Comparison of ENCODE assay signal across 14 cellular contexts in the genomic region with DNA sequence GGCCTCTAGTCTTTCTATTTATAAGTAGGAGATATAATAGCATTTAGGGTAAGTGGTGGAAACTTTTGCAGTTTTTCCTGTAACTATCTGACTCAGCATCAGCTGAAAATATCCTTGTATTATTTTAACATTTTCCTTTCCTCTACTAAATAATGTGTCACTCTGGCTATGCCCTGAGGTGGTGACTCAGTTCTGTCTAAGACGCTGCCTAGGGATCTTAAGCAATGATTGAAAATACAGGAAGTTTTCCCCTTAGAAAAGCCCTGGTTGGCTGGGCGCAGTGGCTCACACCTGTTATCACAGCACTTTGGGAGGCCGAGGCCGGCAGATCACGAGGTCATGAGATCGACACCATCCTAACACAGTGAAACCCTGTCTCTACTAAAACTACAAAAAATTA. TPM values are rescaled to one million over a fixed set of nuclear protein-coding genes. Genes with fewer than 3 reads are reported as not detected.
A peak's percentile ranks its signal among the peaks of the same experiment; 100 is the strongest.
DNase-seq lines count a peak whose midpoint lies in the region; ATAC-seq, FAIRE-seq and TF ChIP-seq lines count a peak whose summit lies in the region.
"Had no signal": no experiment of that assay in that cellular context is flagged by ENCODE, and none has a peak within 500 bp of the region (broad histone marks: within the 10 kb centered on the region; RNA-seq: fewer than 3 reads in every experiment).

No MANE protein-coding gene starts in this region.

- no peaks in the 10 kb centered on the region for H3K27me3 ChIP-seq in ACC112 (ENCODE audit: insufficient read depth, low read length)

- TF ChIP-seq CTCF in glutamatergic neuron (IDR thresholded peaks at IDR 0.05; ENCODE audit: partially characterized antibody, unreplicated experiment): no peak

- peaks cover 15% of the 10 kb centered on the region for H3K4me1 ChIP-seq in ACC112 (ENCODE audit: control insufficient read depth, insufficient read depth, low read length, unreplicated experiment)

- peak overlapping the region; percentile 57 for H3K27ac ChIP-seq in ACC112 (ENCODE audit: low read depth, low read length)

- H3K9me3 Mint-ChIP-seq in glutamatergic neuron (ENCODE audit: unreplicated experiment): no peaks in the 10 kb centered on the region
- H3K9me3 Mint-ChIP-seq: T-helper 1 cell treated with Interleukin-12 subunit alpha and Interleukin-12 subunit beta and Interleukin-4 antibody, amounts not matched to agents 30 μg/mL and 1 μg/mL, for 36 hours had no signal

- no peaks in the 10 kb centered on the region for H3K36me3 Mint-ChIP-seq in glutamatergic neuron (ENCODE audit: unreplicated experiment)
- H3K36me3 Mint-ChIP-seq: activated naive CD4-positive, alpha-beta T cell treated with anti-CD3 and anti-CD28 coated beads, Interleukin-2, amount 50 U/mL, for 24 hours; natural killer cell had no signal

- no peaks in the 10 kb centered on the region for H3K36me3 ChIP-seq in ACC112 (ENCODE audit: insufficient read depth, low read length)

- H3K4me1 Mint-ChIP-seq in glutamatergic neuron (ENCODE audit: low read depth, unreplicated experiment): peaks cover 16% of the 10 kb centered on the region
- H3K4me1 Mint-ChIP-seq: activated naive CD4-positive, alpha-beta T cell treated with anti-CD3 and anti-CD28 coated beads, Interleukin-2, amount 50 U/mL, for 24 hours; natural killer cell had no signal

- H3K79me2 ChIP-seq in ACC112 (ENCODE audit: control insufficient read depth, insufficient read depth, low read length, unreplicated experiment): no peaks in the 10 kb centered on the region

- DNase-seq in HTR-8/SVneo (ENCODE audit: insufficient read length, low spot score) (no peak), amniotic epithelial cell (ENCODE audit: low read depth) (peak; percentile 81), glomerular visceral epithelial cell (ENCODE audit: extremely low spot score) (peak; percentile 92), pons (ENCODE audit: low spot score) (no peak), glutamatergic neuron (no peak)
- DNase-seq in activated CD4-positive, alpha-beta T cell treated with anti-CD3 and anti-CD28 coated beads for 4 hours: no peak
- DNase-seq: effector CD4-positive, alpha-beta T cell; natural killer cell; NCI-H1048 had no signal

- no peak overlapping the region for H3K27ac Mint-ChIP-seq in glutamatergic neuron (ENCODE audit: unreplicated experiment)
- H3K27ac Mint-ChIP-seq: activated naive CD4-positive, alpha-beta T cell treated with anti-CD3 and anti-CD28 coated beads, Interleukin-2, amount 50 U/mL, for 24 hours; natural killer cell; T-helper 1 cell treated with Interleukin-12 subunit alpha and Interleukin-12 subunit beta and Interleukin-4 antibody, amounts not matched to agents 30 μg/mL and 1 μg/mL, for 36 hours had no signal

- peaks cover 2% of the 10 kb centered on the region for H3K27me3 Mint-ChIP-seq in glutamatergic neuron (ENCODE audit: unreplicated experiment)
- H3K27me3 Mint-ChIP-seq: activated naive CD4-positive, alpha-beta T cell treated with anti-CD3 and anti-CD28 coated beads, Interleukin-2, amount 50 U/mL, for 24 hours had no signal

- ATAC-seq in HG03442 (IDR thresholded peaks at IDR 0.05; ENCODE audit: unreplicated experiment): no peak
- ATAC-seq: natural killer cell had no signal

- H3K4me3 ChIP-seq in ACC112 (ENCODE audit: low read depth, low read length): no peak overlapping the region

- peak; percentile 9 for FAIRE-seq in HTR-8/SVneo (lab: Jason Lieb, UNC)
- FAIRE-seq: H1 had no signal

- H3K4me3 Mint-ChIP-seq in glutamatergic neuron (ENCODE audit: unreplicated experiment): no peak overlapping the region
- H3K4me3 Mint-ChIP-seq: activated naive CD4-positive, alpha-beta T cell treated with anti-CD3 and anti-CD28 coated beads, Interleukin-2, amount 50 U/mL, for 24 hours; natural killer cell; T-helper 1 cell treated with Interleukin-12 subunit alpha and Interleukin-12 subunit beta and Interleukin-4 antibody, amounts not matched to agents 30 μg/mL and 1 μg/mL, for 36 hours had no signal

- no peak overlapping the region for H2AFZ ChIP-seq in ACC112 (ENCODE audit: low read length, unreplicated experiment)

RNA-seq across cellular contexts. Expression of a gene that starts 9.3 kb away (rescaled TPM):
- total RNA-seq in glutamatergic neuron (ENCODE audit: unreplicated experiment): 220 TPM
- total RNA-seq: natural killer cell had no signal

Comparison
In these comparisons a context has a peak if more than half of its experiments do, and no peak if none do; other contexts are left out.
1. DNase-seq: peak in amniotic epithelial cell (single experiment) and glomerular visceral epithelial cell (single experiment); none in HTR-8/SVneo (single experiment), activated CD4-positive, alpha-beta T cell treated with anti-CD3 and anti-CD28 coated beads for 4 hours (0 of 2), pons (single experiment) and glutamatergic neuron (single experiment).